Comparison of ENCODE assay signal across 1 cellular context in the genomic region with DNA sequence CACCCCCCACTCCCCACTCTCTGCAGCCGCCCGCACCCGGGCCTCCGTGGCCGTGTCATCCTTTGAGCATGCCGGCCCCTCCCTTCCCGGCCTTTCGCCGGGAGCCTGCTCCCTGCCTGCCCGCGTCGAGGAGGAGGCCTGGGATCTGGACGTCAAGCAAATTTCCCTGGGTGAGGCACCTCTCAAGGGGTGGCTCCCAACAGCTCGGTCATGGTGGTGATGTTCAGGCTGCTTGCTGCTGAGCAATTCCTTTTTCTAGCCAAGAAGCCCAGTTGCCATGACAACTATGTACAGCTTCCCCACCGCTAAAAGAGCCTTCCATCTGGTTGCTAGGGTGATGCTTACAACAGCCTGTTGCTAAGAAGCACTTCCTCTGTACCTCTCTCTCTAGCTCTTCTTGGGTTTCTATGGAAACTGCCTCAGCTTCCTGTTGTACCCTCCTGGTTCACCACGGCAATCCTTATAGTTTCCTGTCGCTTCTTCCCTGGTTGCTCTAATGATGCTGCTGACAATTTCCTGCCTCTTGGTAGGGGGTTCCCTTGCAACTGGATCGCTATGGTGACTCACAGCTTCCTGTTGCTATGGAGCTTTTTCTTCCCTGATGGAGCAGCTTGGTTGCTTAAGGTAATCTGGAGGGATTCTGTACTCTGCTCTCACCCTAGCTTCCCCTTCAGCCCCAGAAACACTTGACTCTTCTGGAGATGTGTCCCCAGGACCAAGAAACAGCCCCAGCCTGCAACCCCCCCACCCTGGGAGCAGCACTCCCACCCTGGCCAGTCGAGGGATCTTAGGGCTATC.
TF ChIP-seq lines count a peak whose summit lies in the region.

No MANE protein-coding gene starts in this region.

TF ChIP-seq in SK-N-SH, 30 proteins besides CTCF, POLR2A, EP300 and RAD21 (continued from another document):
- TF ChIP-seq, protein P1, sequence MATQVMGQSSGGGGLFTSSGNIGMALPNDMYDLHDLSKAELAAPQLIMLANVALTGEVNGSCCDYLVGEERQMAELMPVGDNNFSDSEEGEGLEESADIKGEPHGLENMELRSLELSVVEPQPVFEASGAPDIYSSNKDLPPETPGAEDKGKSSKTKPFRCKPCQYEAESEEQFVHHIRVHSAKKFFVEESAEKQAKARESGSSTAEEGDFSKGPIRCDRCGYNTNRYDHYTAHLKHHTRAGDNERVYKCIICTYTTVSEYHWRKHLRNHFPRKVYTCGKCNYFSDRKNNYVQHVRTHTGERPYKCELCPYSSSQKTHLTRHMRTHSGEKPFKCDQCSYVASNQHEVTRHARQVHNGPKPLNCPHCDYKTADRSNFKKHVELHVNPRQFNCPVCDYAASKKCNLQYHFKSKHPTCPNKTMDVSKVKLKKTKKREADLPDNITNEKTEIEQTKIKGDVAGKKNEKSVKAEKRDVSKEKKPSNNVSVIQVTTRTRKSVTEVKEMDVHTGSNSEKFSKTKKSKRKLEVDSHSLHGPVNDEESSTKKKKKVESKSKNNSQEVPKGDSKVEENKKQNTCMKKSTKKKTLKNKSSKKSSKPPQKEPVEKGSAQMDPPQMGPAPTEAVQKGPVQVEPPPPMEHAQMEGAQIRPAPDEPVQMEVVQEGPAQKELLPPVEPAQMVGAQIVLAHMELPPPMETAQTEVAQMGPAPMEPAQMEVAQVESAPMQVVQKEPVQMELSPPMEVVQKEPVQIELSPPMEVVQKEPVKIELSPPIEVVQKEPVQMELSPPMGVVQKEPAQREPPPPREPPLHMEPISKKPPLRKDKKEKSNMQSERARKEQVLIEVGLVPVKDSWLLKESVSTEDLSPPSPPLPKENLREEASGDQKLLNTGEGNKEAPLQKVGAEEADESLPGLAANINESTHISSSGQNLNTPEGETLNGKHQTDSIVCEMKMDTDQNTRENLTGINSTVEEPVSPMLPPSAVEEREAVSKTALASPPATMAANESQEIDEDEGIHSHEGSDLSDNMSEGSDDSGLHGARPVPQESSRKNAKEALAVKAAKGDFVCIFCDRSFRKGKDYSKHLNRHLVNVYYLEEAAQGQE (IDR thresholded peaks at IDR 0.05; ENCODE audit: low read depth, low read length) = no peak
